In the genomic region with DNA sequence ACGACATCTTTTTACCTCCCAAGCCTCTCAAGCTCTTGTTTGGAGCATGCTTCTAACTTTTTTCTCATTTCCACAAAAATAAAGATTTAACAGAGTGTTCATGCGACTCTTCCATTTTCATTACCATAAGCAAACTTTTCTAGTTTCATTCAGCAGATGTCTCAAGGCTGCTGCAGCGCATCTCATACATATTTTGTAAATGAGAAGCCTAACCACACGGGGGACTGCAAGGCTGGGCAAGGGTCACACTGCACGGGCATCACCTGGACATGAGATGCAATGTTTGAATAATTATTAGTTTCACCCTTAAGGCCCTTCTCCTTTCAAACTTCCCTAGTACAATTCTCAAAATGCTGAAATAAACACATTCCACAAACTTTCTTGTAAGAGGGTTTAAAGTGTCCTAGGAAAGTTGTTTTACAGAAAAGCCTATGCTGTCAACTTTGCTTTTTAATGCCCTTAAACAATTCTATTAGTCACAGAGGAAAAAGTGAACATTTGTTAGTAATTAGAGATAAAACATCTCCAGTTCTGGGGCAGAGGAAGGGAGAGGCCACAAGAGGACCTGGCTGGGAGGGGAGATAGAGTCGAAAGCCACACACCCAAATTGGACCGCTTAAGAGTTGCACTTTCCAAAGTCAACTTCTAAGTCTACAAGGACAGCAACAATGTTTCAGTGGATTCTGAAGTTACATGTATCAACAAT, we compare ENCODE assay signal across 8 cellular contexts. TPM values are rescaled to one million over a fixed set of nuclear protein-coding genes. Genes with fewer than 3 reads are reported as not detected.
DNase-seq lines count a peak whose midpoint lies in the region; ATAC-seq and TF ChIP-seq lines count a peak whose summit lies in the region.

No MANE protein-coding gene starts in this region.

- H3K23ac ChIP-seq in H9 (ENCODE audit: insufficient read length, low read depth, low read length): no peak overlapping the region

- no CpG with 5 or more reads among the region's 7 CpGs for WGBS in H9 (ENCODE audit: extremely low coverage, insufficient read length, low lambda C conversion rate)
- 59 to 63% (median 61%) methylated on average over 7 of the region's 7 CpGs for WGBS in heart left ventricle, 4 donors

- H2BK5ac ChIP-seq in H9 (ENCODE audit: insufficient read length, low read length): no peak overlapping the region

- in situ Hi-C loops in ACHN (cut with HindIII; ENCODE audit: low pct_ligation_motif_present, low pct_unique_long_range_greater_than_20kb, low sequenced_read_pairs): no loop called here

- H3K36me3 ChIP-seq in heart left ventricle: no peaks in the 10 kb centered on the region

- H3K9me3 Mint-ChIP-seq in H9: peaks cover 9 to 12% of the 10 kb centered on the region in 2 experiments
- H3K9me3 Mint-ChIP-seq in activated CD4-positive, alpha-beta memory T cell treated with anti-CD3 and anti-CD28 coated beads, Interleukin-2, amount 10 ng/mL, durations not matched to agents 7 days and 5 days: no peaks in the 10 kb centered on the region

- H2AFZ ChIP-seq in H9 (ENCODE audit: low read length): no peak overlapping the region

- peaks cover 63% of the 10 kb centered on the region in 2 experiments for H3K4me1 Mint-ChIP-seq in H9
- H3K4me1 Mint-ChIP-seq in activated CD4-positive, alpha-beta memory T cell treated with anti-CD3 and anti-CD28 coated beads, Interleukin-2, amount 10 ng/mL, durations not matched to agents 7 days and 5 days: peaks cover 34% of the 10 kb centered on the region

- peaks cover 25% of the 10 kb centered on the region for H3K27me3 Mint-ChIP-seq in H9 (ENCODE audit: low read depth)
- peaks cover 7% of the 10 kb centered on the region for H3K27me3 Mint-ChIP-seq in activated CD4-positive, alpha-beta memory T cell treated with anti-CD3 and anti-CD28 coated beads, Interleukin-2, amount 10 ng/mL, durations not matched to agents 7 days and 5 days

- H4K8ac ChIP-seq in H9 (replicated peaks; ENCODE audit: insufficient read length, low read depth, low read length): no peak overlapping the region

- no peak overlapping the region for H3K14ac ChIP-seq in H9 (ENCODE audit: insufficient read depth, low read length)

- H3K4ac ChIP-seq in H9 (ENCODE audit: low read depth, low read length): no peak overlapping the region

- DNase-seq in ACHN: peak; percentile 20
- no peak for DNase-seq in H9
- DNase-seq in activated CD4-positive, alpha-beta memory T cell treated with anti-CD3 and anti-CD28 coated beads, Interleukin-2, amount 10 ng/mL, durations not matched to agents 7 days and 5 days: no peak
- peak in 2 of 5 donors; percentile 19 to 30 for DNase-seq in heart left ventricle
- no peak for DNase-seq in skeletal muscle cell (ENCODE audit: low read depth)
- no peak for DNase-seq in GM19240 (ENCODE audit: insufficient read length, low spot score)
- DNase-seq in activated gamma-delta T cell treated with Interleukin-2 at 50 U/mL for 16 hours: no peak

- H3K18ac ChIP-seq in H9 (ENCODE audit: insufficient read length, low read depth, low read length): no peak overlapping the region

- TF ChIP-seq CTCF in H9 (conservative IDR thresholded peaks at IDR 0.05) (no peak), heart left ventricle (IDR thresholded peaks at IDR 0.05) (no peak)

- H3K27me3 ChIP-seq in H9 (ENCODE audit: insufficient read depth, low read length) (no peaks in the 10 kb centered on the region), heart left ventricle (no peaks in the 10 kb centered on the region)

- intact Hi-C loops in heart left ventricle (cut with DNase I): loop anchor here in 3 of 10 donors (2.0 to 10.0 kb wide), 5 partner anchors 66 to 384 kb away; no protein-coding TSS in a partner anchor

- no peak for TF ChIP-seq POLR2A in heart left ventricle (IDR thresholded peaks at IDR 0.05)

- peak overlapping the region; percentile 79 to 89 for H3K4me3 Mint-ChIP-seq in H9
- peak overlapping the region; percentile 74 for H3K4me3 Mint-ChIP-seq in activated CD4-positive, alpha-beta memory T cell treated with anti-CD3 and anti-CD28 coated beads, Interleukin-2, amount 10 ng/mL, durations not matched to agents 7 days and 5 days

- H3K4me2 ChIP-seq in H9 (ENCODE audit: insufficient read depth, insufficient read length, low read length): peak overlapping the region; percentile 71

- no peak overlapping the region for H2BK20ac ChIP-seq in H9 (ENCODE audit: low read depth, low read length, poor library complexity, severe bottlenecking)

- H3T11ph ChIP-seq in H9 (ENCODE audit: low read length): no peak overlapping the region

- H3K9ac ChIP-seq in H9 (ENCODE audit: extremely low read depth, insufficient read length, low read length): no peak overlapping the region

- POLR2A ChIA-PET in activated CD4-positive, alpha-beta memory T cell treated with anti-CD3 and anti-CD28 coated beads, Interleukin-2, amount 10 ng/mL, durations not matched to agents 7 days and 5 days (lab: Charles Lee): no interaction called here

- H4K5ac ChIP-seq in H9 (ENCODE audit: insufficient read length, low read depth, low read length): no peak overlapping the region

- no peak overlapping the region for H4K91ac ChIP-seq in H9 (ENCODE audit: insufficient read length, low read depth, low read length)

- no peak overlapping the region for H2AK5ac ChIP-seq in H9 (ENCODE audit: insufficient read length, low read length)

- peaks cover 10% of the 10 kb centered on the region for H3K23me2 ChIP-seq in H9 (ENCODE audit: insufficient read length, low read depth, low read length, poor library complexity, severe bottlenecking)

- no peaks in the 10 kb centered on the region for H4K20me1 ChIP-seq in H9 (ENCODE audit: control insufficient read depth, insufficient read depth, insufficient read length)

- peaks cover 3% of the 10 kb centered on the region for H3K79me1 ChIP-seq in H9 (ENCODE audit: insufficient read depth, low read depth, low read length, poor library complexity, severe bottlenecking)

- H3K4me1 ChIP-seq in H9 (ENCODE audit: insufficient read depth, low read length): peaks cover 20% of the 10 kb centered on the region
- H3K4me1 ChIP-seq in heart left ventricle: peaks cover 0 to 50% (median 15%) of the 10 kb centered on the region in 12 donors

- H3K56ac ChIP-seq in H9 (ENCODE audit: insufficient read length, low read depth, low read length): no peak overlapping the region

- H2BK120ac ChIP-seq in H9 (ENCODE audit: low read depth, low read length, poor library complexity, severe bottlenecking): no peak overlapping the region

- no peak overlapping the region for H2BK15ac ChIP-seq in H9 (ENCODE audit: low read depth, low read length)

- CTCF ChIA-PET in activated CD4-positive, alpha-beta memory T cell treated with anti-CD3 and anti-CD28 coated beads, Interleukin-2, amount 10 ng/mL, durations not matched to agents 7 days and 5 days (lab: Charles Lee): interaction anchor here (0.6 kb wide), 1 partner anchor 528 kb away, joined by 3 read pairs; no protein-coding TSS in a partner anchor

- no peak overlapping the region for H3K27ac ChIP-seq in H9 (ENCODE audit: insufficient read length, low read depth, low read length)
- H3K27ac ChIP-seq in heart left ventricle: peak overlapping the region in 10 of 12 donors; percentile 41 to 85 (median 72)

- H3K4me3 ChIP-seq in heart left ventricle: peak overlapping the region in 11 of 12 donors; percentile 63 to 94 (median 79)
- H3K4me3 ChIP-seq in skeletal muscle cell (ENCODE audit: low read depth, low read length): peak overlapping the region; percentile 74

- peak in 2 of 4 donors; percentile 29 to 67 for ATAC-seq in heart left ventricle
- ATAC-seq in HG03196 (IDR thresholded peaks at IDR 0.05; ENCODE audit: unreplicated experiment): no peak

- H3K79me2 ChIP-seq in H9 (ENCODE audit: insufficient read depth, low read length): peaks cover 5% of the 10 kb centered on the region; the same call in 1 of the 2 replicates

- H3K27ac Mint-ChIP-seq in H9: peak overlapping the region in 1 of 3 experiments; percentile 81; a peak in 2 of 7 replicates
- H3K27ac Mint-ChIP-seq in activated CD4-positive, alpha-beta memory T cell treated with anti-CD3 and anti-CD28 coated beads, Interleukin-2, amount 10 ng/mL, durations not matched to agents 7 days and 5 days: peak overlapping the region; percentile 38

- peaks cover 3 to 13% (median 12%) of the 10 kb centered on the region in 3 experiments for H3K36me3 Mint-ChIP-seq in H9 (ENCODE audit: insufficient read depth in 1 of 3, low read depth in 3 of 3)
- peaks cover 6% of the 10 kb centered on the region for H3K36me3 Mint-ChIP-seq in activated CD4-positive, alpha-beta memory T cell treated with anti-CD3 and anti-CD28 coated beads, Interleukin-2, amount 10 ng/mL, durations not matched to agents 7 days and 5 days (ENCODE audit: low read depth)

- no peak overlapping the region for H2BK12ac ChIP-seq in H9 (ENCODE audit: insufficient read length, low read depth, low read length)

- H3K9me3 ChIP-seq in H9 (ENCODE audit: control insufficient read depth, low read depth, low read length) (no peaks in the 10 kb centered on the region), heart left ventricle (peaks cover 0 to 7% (median 0%) of the 10 kb centered on the region in 12 donors)

RNA-seq across cellular contexts. Expression of a gene that starts 1.3 kb away (rescaled TPM):
- total RNA-seq in H9 (2021) (18.0 and 20.4 TPM in 2 replicates), heart left ventricle (10 to 100 TPM; 10.6 to 24.0 (median 15.7) TPM)
- 10 to 100 TPM; 12.8 to 14.8 TPM for total RNA-seq in activated CD4-positive, alpha-beta memory T cell treated with anti-CD3 and anti-CD28 coated beads, Interleukin-2, amount 10 ng/mL, durations not matched to agents 7 days and 5 days
- 10 to 100 TPM in 1 of 2 donors, 1 to 10 TPM in 1; 9.8 to 14.7 TPM for polyA plus RNA-seq in heart left ventricle
